ENCODE assay signal across 8 cellular contexts in the genomic region with DNA sequence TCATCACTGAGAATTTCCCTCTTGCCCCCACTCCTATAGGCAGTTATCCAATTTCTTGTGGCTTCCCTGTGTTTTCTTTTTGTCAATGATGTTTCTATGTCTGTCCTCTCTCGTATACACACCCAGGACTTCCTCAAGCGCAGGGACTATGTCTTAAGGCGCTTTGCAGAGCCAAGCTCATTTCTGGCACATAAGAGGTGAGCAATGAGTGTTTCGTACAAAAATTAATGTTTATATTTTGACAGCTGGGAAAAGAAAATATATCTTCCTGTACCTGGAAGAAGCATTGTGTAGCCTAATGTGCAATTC. TPM values are rescaled to one million over a fixed set of nuclear protein-coding genes. Genes with fewer than 3 reads are reported as not detected.
A peak's percentile ranks its signal among the peaks of the same experiment; 100 is the strongest.
DNase-seq lines count a peak whose midpoint lies in the region; ATAC-seq, FAIRE-seq and TF ChIP-seq lines count a peak whose summit lies in the region.

No MANE protein-coding gene starts in this region.

- H3K27me3 Mint-ChIP-seq in Caco-2 (ENCODE audit: insufficient read depth, unreplicated experiment) = no peaks in the 10 kb centered on the region
- no peaks in the 10 kb centered on the region for H3K27me3 Mint-ChIP-seq in central memory CD8-positive, alpha-beta T cell

- H3K9me3 ChIP-seq in Caco-2 = no peaks in the 10 kb centered on the region
- H3K9me3 ChIP-seq in muscle layer of duodenum (ENCODE audit: control insufficient read depth in 1 of 2, low read length in 2 of 2) = no peaks in the 10 kb centered on the region

- H3K4me1 ChIP-seq in Caco-2 = no peaks in the 10 kb centered on the region; the same call in 1 of the 2 replicates
- H3K4me1 ChIP-seq in muscle layer of duodenum (ENCODE audit: control insufficient read depth in 1 of 2, insufficient read depth in 2 of 2, low read length in 2 of 2) = peaks cover 9 to 40% of the 10 kb centered on the region in 2 donors

- no peak for TF ChIP-seq CTCF in Caco-2 (IDR thresholded peaks at IDR 0.05; ENCODE audit: insufficient read depth in 1 of 2, low read depth in 1 of 2, low read length in 1 of 2, severe bottlenecking in 1 of 2, unreplicated experiment in 1 of 2)

- no peak for TF ChIP-seq POLR2A in H54 (IDR thresholded peaks at IDR 0.05; ENCODE audit: low read depth, low read length)

- H3K4me3 ChIP-seq in Caco-2 (ENCODE audit: low read depth, low read length) = peak overlapping the region; percentile 82
- peak overlapping the region; percentile 74 to 89 for H3K4me3 ChIP-seq in muscle layer of duodenum (ENCODE audit: low read depth in 1 of 2, low read length in 2 of 2)

- peaks cover 7% of the 10 kb centered on the region for H3K9me3 Mint-ChIP-seq in Caco-2 (ENCODE audit: unreplicated experiment)
- no peaks in the 10 kb centered on the region for H3K9me3 Mint-ChIP-seq in central memory CD8-positive, alpha-beta T cell

- H3K4me3 Mint-ChIP-seq in Caco-2 (ENCODE audit: unreplicated experiment) = peak overlapping the region; percentile 76
- peak overlapping the region; percentile 99 for H3K4me3 Mint-ChIP-seq in central memory CD8-positive, alpha-beta T cell

- TSS peak; percentile 29 for BruUV-seq in Caco-2 (replicated peaks; lab: Mats Ljungman, UMichigan)

- no peak for ATAC-seq in central memory CD8-positive, alpha-beta T cell (replicated peaks; ENCODE audit: extremely low read depth, poor library complexity, severe bottlenecking)
- no peak for ATAC-seq in HG03571 (IDR thresholded peaks at IDR 0.05; ENCODE audit: unreplicated experiment)

- CTCF ChIA-PET in Caco-2 (lab: Charles Lee) = interaction anchor here (1.4 to 1.6 kb wide), 2 partner anchors 35 to 349 kb away, joined by 3 read pairs; no protein-coding TSS in a partner anchor

- H3K36me3 Mint-ChIP-seq in Caco-2 (ENCODE audit: insufficient read depth, unreplicated experiment) = peaks cover 86% of the 10 kb centered on the region
- H3K36me3 Mint-ChIP-seq in central memory CD8-positive, alpha-beta T cell (ENCODE audit: insufficient read depth) = peaks cover 40% of the 10 kb centered on the region

- intact Hi-C loops in Caco-2 (cut with micrococcal nuclease; ENCODE audit: unreplicated experiment) = loop anchor here (2.0 to 5.0 kb wide), 2 partner anchors 52 to 68 kb away; a partner anchor contains a TSS

- H3K4me1 Mint-ChIP-seq in Caco-2 (ENCODE audit: low read depth, unreplicated experiment) = peaks cover 23% of the 10 kb centered on the region
- H3K4me1 Mint-ChIP-seq in central memory CD8-positive, alpha-beta T cell = peaks cover 63% of the 10 kb centered on the region

- H3K27me3 ChIP-seq in Caco-2 (replicated peaks; ENCODE audit: control insufficient read depth, insufficient read depth, low read length) = no peaks in the 10 kb centered on the region
- no peaks in the 10 kb centered on the region for H3K27me3 ChIP-seq in muscle layer of duodenum (ENCODE audit: low read depth, low read length)

- H3K27ac ChIP-seq in muscle layer of duodenum (ENCODE audit: low read length) = peak overlapping the region; percentile 74

- H3K36me3 ChIP-seq in Caco-2 (ENCODE audit: control insufficient read depth, insufficient read depth, low read length) (peaks cover 3% of the 10 kb centered on the region; the same call in 1 of the 2 replicates), muscle layer of duodenum (ENCODE audit: control insufficient read depth in 1 of 2, insufficient read depth in 2 of 2, low read length in 2 of 2) (peaks cover 9 to 10% of the 10 kb centered on the region in 2 donors)

- POLR2A ChIA-PET in Caco-2 (lab: Charles Lee) = interaction anchor here (0.7 to 1.4 kb wide), 3 partner anchors 32 to 52 kb away, joined by 3 read pairs; a partner anchor contains a TSS

- H3K27ac Mint-ChIP-seq in Caco-2 (ENCODE audit: unreplicated experiment) = peak overlapping the region; percentile 100
- H3K27ac Mint-ChIP-seq in central memory CD8-positive, alpha-beta T cell (ENCODE audit: low read depth) = peak overlapping the region; percentile 97

- DNase-seq in Caco-2 (no peak), M059J (ENCODE audit: low read depth) (peak; percentile 18), NCI-H1930 (lab: John Stamatoyannopoulos, UW) (no peak), H54 (ENCODE audit: insufficient read length, low spot score) (no peak), cerebellum (ENCODE audit: low spot score) (no peak)
- no peak for DNase-seq in central memory CD8-positive, alpha-beta T cell (ENCODE audit: low spot score in 2 of 2)

- no peak for FAIRE-seq in H54 (lab: Jason Lieb, UNC)

RNA-seq across cellular contexts. Expression of a gene that starts 1.0 kb away (rescaled TPM):
- total RNA-seq in Caco-2 (2022) = 179 and 183 TPM in 2 replicates
- 27.7 and 35.2 TPM in 2 replicates for total RNA-seq in M059J (2014; rRNA removed; shearing (Covaris generic))
- 108 TPM for total RNA-seq in cerebellum

RNA-seq across cellular contexts. Expression of a gene that starts 1.5 kb away (rescaled TPM):
- total RNA-seq in Caco-2 (2022) (125 and 129 TPM in 2 replicates), cerebellum (41.0 TPM)
- 46.2 and 64.1 TPM in 2 replicates for total RNA-seq in M059J (2014; rRNA removed; shearing (Covaris generic))

RNA-seq across cellular contexts. Expression of a gene that starts 33.3 kb away (rescaled TPM):
- total RNA-seq in Caco-2 (2022) (23.4 and 24.7 TPM in 2 replicates), cerebellum (47.6 TPM)
- total RNA-seq in M059J (2014; rRNA removed; shearing (Covaris generic)) = 15.2 and 18.3 TPM in 2 replicates

RNA-seq across cellular contexts. Expression of a gene that starts 52.3 kb away (rescaled TPM):
- total RNA-seq in Caco-2 (2022) (197 TPM in 2 replicates), cerebellum (27.5 TPM)
- total RNA-seq in M059J (2014; rRNA removed; shearing (Covaris generic)) = 38.3 and 47.6 TPM in 2 replicates

RNA-seq across cellular contexts. Expression of a gene that starts 52.5 kb away (rescaled TPM):
- total RNA-seq in Caco-2 (2022) (75.9 and 76.3 TPM in 2 replicates), cerebellum (24.9 TPM)
- 59.4 and 98.1 TPM in 2 replicates for total RNA-seq in M059J (2014; rRNA removed; shearing (Covaris generic))
